ENCODE assay signal across 12 cellular contexts in the genomic region with DNA sequence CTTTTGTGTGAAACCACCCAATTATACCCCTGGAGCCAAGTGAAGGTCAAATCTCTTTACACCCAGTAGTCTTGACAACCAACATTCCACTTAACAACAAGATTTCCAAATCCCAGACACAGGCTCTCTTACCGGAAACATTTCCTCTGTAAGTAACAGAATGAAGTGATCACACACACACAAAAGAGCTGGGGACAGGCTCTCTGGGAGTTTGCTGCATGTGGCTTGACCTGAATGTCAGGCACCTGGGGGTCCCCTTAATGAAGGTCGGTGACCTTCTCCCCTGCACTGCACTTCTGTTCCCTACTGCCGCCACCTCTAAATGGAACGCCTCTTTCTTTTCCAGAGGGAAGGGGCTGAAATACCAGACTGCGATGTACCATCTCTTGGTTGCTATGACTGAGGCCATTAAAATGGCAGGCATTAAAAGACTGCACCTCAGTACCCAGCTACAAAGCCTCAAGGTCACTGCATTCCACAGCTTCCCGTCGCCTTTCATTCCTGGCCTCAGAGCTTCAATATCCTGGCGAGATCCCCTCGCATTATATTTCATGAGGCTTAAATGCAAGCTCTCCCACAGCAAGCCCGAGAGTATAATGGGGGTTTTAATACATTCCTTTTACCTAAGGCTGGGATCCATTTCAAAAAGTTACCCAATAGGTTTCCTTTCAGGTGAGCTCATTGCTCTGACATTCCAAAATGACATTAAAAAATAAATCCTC.
A peak's percentile ranks its signal among the peaks of the same experiment; 100 is the strongest.
DNase-seq lines count a peak whose midpoint lies in the region; ATAC-seq and TF ChIP-seq lines count a peak whose summit lies in the region.
"Had no signal": no experiment of that assay in that cellular context is flagged by ENCODE, and none has a peak within 500 bp of the region (broad histone marks: within the 10 kb centered on the region; RNA-seq: fewer than 3 reads in every experiment).

No MANE protein-coding gene starts in this region.

- H3K36me3 ChIP-seq in uterus = no peaks in the 10 kb centered on the region

- no peak for TF ChIP-seq POLR2A in uterus (IDR thresholded peaks at IDR 0.05)

- intact Hi-C loops in uterus (cut with DNase I; ENCODE audit: low total_unique reads) = no loop called here

- H3K27ac ChIP-seq in caudate nucleus (ENCODE audit: low read depth, low read length) = peak overlapping the region; percentile 86
- H3K27ac ChIP-seq in uterus = no peak overlapping the region

- TF ChIP-seq CTCF in retinal pigment epithelial cell (conservative IDR thresholded peaks at IDR 0.05; ENCODE audit: low read depth, low read length) (no peak), uterus (IDR thresholded peaks at IDR 0.05) (no peak), GM13977 (IDR thresholded peaks at IDR 0.05; ENCODE audit: extremely low read depth, insufficient read depth, missing control alignments) (no peak)

- DNase-seq in GM03348 (ENCODE audit: low spot score) (peak; percentile 23), caudate nucleus (lab: John Stamatoyannopoulos, UW) (peak in 1 of 61 donors; percentile 14), iPS-NIHi11 (ENCODE audit: low spot score) (peak; percentile 23), retinal pigment epithelial cell (ENCODE audit: low read depth) (peak; percentile 93), NCI-H1105 (lab: John Stamatoyannopoulos, UW) (no peak), uterus (no peak), GM13977 (ENCODE audit: low spot score) (no peak)
- DNase-seq: activated CD4-positive, CD25-positive, alpha-beta regulatory T cell; NCI-H1417; Peyer's patch had no signal

- H3K4me3 ChIP-seq in retinal pigment epithelial cell (ENCODE audit: low read length) = peak overlapping the region; percentile 28
- no peak overlapping the region for H3K4me3 ChIP-seq in uterus
- H3K4me3 ChIP-seq: Peyer's patch, skin epidermis had no signal

- ATAC-seq in HG03039 (IDR thresholded peaks at IDR 0.05; ENCODE audit: unreplicated experiment) = no peak

- in situ Hi-C loops in GM13977 (cut with MboI; ENCODE audit: low pct_unique_long_range_greater_than_20kb, low sequenced_read_pairs, unreplicated experiment) = no loop called here

- H3K9me3 ChIP-seq in uterus = no peaks in the 10 kb centered on the region
- H3K9me3 ChIP-seq: Peyer's patch had no signal

- no peaks in the 10 kb centered on the region for H3K27me3 ChIP-seq in uterus
- H3K27me3 ChIP-seq: Peyer's patch had no signal

- H3K4me1 ChIP-seq in uterus = no peaks in the 10 kb centered on the region

Comparison
In these comparisons a context has a peak if more than half of its experiments do, and no peak if none do; other contexts are left out.
1. DNase-seq: peak in GM03348 (single experiment), iPS-NIHi11 (single experiment) and retinal pigment epithelial cell (single experiment); none in NCI-H1105 (single experiment), uterus (0 of 2) and GM13977 (single experiment).